Comparison of ENCODE assay signal across 8 cellular contexts in the genomic region with DNA sequence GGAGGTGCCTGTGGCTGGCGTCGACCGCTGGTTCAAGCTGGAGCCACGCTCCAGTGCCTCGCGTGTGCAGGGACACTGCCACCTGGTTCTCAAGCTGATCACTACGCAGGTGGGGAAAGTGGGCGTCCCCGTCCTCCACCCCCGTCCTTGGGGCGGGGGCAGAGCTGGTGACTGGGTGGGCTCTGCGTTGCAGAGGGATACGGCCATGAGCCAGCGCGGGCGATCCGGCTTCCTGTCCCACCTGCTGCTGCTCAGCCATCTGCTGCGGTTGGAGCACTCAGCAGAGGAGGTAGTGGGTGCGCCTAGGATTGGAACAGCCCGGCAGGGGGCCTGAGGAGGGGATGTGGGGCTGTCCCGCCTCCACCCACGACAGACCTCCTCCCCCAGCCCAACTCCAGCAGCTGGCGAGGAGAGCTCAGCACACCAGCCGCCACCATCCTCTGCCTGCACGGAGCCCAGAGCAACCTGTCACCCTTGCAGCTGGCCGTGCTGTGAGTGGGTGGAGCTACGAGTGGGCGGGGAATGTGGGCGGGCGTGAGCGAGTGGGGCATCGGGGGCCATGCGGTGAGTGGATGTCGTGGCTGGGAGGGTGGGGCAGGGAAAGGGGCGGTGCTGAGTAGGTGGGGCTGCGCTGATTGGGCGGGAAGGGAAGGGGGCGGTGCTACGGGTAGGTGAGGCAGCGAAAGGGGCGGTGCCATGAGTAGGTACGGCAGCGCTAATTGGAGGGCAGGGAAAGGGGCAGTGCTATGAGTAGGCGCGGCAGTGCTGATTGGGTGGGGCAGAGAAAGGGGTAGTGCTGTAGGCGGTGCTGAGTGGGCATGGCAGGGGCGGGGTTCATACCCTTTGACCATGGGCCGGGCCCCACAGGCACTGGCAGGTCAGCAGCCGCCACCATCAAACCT. TPM values are rescaled to one million over a fixed set of nuclear protein-coding genes. Genes with fewer than 3 reads are reported as not detected.
DNase-seq lines count a peak whose midpoint lies in the region; ATAC-seq, FAIRE-seq and TF ChIP-seq lines count a peak whose summit lies in the region.

No MANE protein-coding gene starts in this region.

- H3K27ac ChIP-seq in SJCRH30 (no peak overlapping the region), pancreas (no peak overlapping the region), tibial nerve (peak overlapping the region in 1 of 4 donors; percentile 34)

- H3K36me3 ChIP-seq in SJCRH30 (no peaks in the 10 kb centered on the region), pancreas (no peaks in the 10 kb centered on the region), tibial nerve (peaks cover 0 to 6% (median 0%) of the 10 kb centered on the region in 3 donors)

- CTCF ChIA-PET in GM10248 (lab: Yijun Ruan, JAX): interaction anchor here (0.6 to 3.0 kb wide), 11 partner anchors 9 to 363 kb away, joined by 3 to 16 read pairs (median 3); a partner anchor contains a TSS

- WGBS in pancreas, 2 donors: 3 to 4% methylated on average over 42 to 49 of the region's 49 CpGs
- WGBS in tibial nerve, 2 donors: 3 to 10% methylated on average over 40 to 49 of the region's 49 CpGs

- peak; percentile 80 for ATAC-seq in HG02610 (IDR thresholded peaks at IDR 0.05; ENCODE audit: unreplicated experiment)
- peak; percentile 92 to 95 (median 93) for ATAC-seq in pancreas

- FAIRE-seq in pancreas (lab: Jason Lieb, UNC): no peak

- TF ChIP-seq POLR2A in tibial nerve (IDR thresholded peaks at IDR 0.05): no peak

- POLR2A ChIA-PET in GM10248 (lab: Yijun Ruan, JAX): interaction anchor here (0.6 to 1.0 kb wide), 3 partner anchors 11 to 53 kb away, joined by 3 read pairs; no protein-coding TSS in a partner anchor

- intact Hi-C loops in pancreas (cut with DNase I): no loop called here

- H3K27me3 ChIP-seq in SJCRH30: 0 out of 2 replicates have a peak, but pooled peaks cover 2% of the 10 kb centered on the region
- no peaks in the 10 kb centered on the region for H3K27me3 ChIP-seq in pancreas
- H3K27me3 ChIP-seq in tibial nerve: peaks cover 0 to 19% of the 10 kb centered on the region in 2 donors

- peak; percentile 100 for DNase-seq in GM10248 (ENCODE audit: extremely low spot score)
- DNase-seq in NAMALWA (ENCODE audit: low spot score): peak; percentile 98
- DNase-seq in SJCRH30: peak; percentile 99
- peak; percentile 90 for DNase-seq in activated gamma-delta T cell treated with anti-CD3 and anti-CD28 coated beads, Interleukin-2, amount 50 U/mL, for 16 hours (ENCODE audit: low read depth)
- peak; percentile 98 for DNase-seq in glomerular visceral epithelial cell (ENCODE audit: extremely low spot score)
- peak; percentile 97 to 100 (median 100) for DNase-seq in pancreas
- peak; percentile 64 to 77 for DNase-seq in tibial nerve (ENCODE audit: low spot score in 2 of 2)

- TF ChIP-seq EP300 in tibial nerve (IDR thresholded peaks at IDR 0.05): no peak

- TF ChIP-seq CTCF in GM10248 (IDR thresholded peaks at IDR 0.05; ENCODE audit: control extremely low read depth, extremely low read depth, low read depth, missing control alignments) (no peak), pancreas (IDR thresholded peaks at IDR 0.05) (no peak), tibial nerve (IDR thresholded peaks at IDR 0.05) (peak in 1 of 5 experiments; percentile 13)

- H3K9me3 ChIP-seq in SJCRH30 (replicated peaks) (no peaks in the 10 kb centered on the region), pancreas (no peaks in the 10 kb centered on the region), tibial nerve (no peaks in the 10 kb centered on the region)

- peak overlapping the region; percentile 25; the same call in 1 of the 2 replicates for H3K4me3 ChIP-seq in SJCRH30
- H3K4me3 ChIP-seq in pancreas: peak overlapping the region in 3 of 4 donors; percentile 19 to 46 (median 31)
- peak overlapping the region in 2 of 4 donors; percentile 34 to 40 for H3K4me3 ChIP-seq in tibial nerve

- peaks cover 14% of the 10 kb centered on the region for H3K4me1 ChIP-seq in SJCRH30
- peaks cover 4 to 5% (median 5%) of the 10 kb centered on the region in 3 donors for H3K4me1 ChIP-seq in pancreas
- H3K4me1 ChIP-seq in tibial nerve: peaks cover 0 to 22% (median 12%) of the 10 kb centered on the region in 4 donors

RNA-seq across cellular contexts. Expression of a gene that starts 8.9 kb away (rescaled TPM):
- total RNA-seq in SJCRH30 (2014; rRNA removed; shearing (Covaris generic)): 48.3 and 50.5 TPM in 2 replicates
- total RNA-seq in pancreas: 10 to 100 TPM; 22.2 to 32.3 (median 29.4) TPM
- polyA plus RNA-seq in pancreas: 10 to 100 TPM; 34.1 to 40.9 TPM
- total RNA-seq in tibial nerve: 100 to 1,000 TPM in 3 of 4 donors, 10 to 100 TPM in 1; 72.2 to 122 (median 108) TPM

RNA-seq across cellular contexts. Expression of a gene that starts 9.0 kb away (rescaled TPM):
- 15.5 and 16.0 TPM in 2 replicates for total RNA-seq in SJCRH30 (2014; rRNA removed; shearing (Covaris generic))
- total RNA-seq in pancreas (10 to 100 TPM; 28.0 to 51.5 (median 36.2) TPM), tibial nerve (100 to 1,000 TPM in 1 of 4 donors, 10 to 100 TPM in 3; 51.1 to 117 (median 71.6) TPM)
- 10 to 100 TPM; 58.2 to 75.3 TPM for polyA plus RNA-seq in pancreas

RNA-seq across cellular contexts. Expression of a gene that starts 9.3 kb away (rescaled TPM):
- 0.13 and 0.34 TPM in 2 replicates for total RNA-seq in SJCRH30 (2014; rRNA removed; shearing (Covaris generic))
- 10 to 100 TPM in 3 of 6 donors, 1 to 10 TPM in 3; 2.1 to 13.1 (median 9.4) TPM for total RNA-seq in pancreas
- 100 to 1,000 TPM in 1 of 2 donors, 10 to 100 TPM in 1; 47.4 to 110 TPM for polyA plus RNA-seq in pancreas
- 1 to 10 TPM in 3 of 4 donors, under 1 TPM in 1; 0.66 to 2.7 (median 2.3) TPM for total RNA-seq in tibial nerve

RNA-seq across cellular contexts. Expression of a gene that starts 33.3 kb away (rescaled TPM):
- 163 and 181 TPM in 2 replicates for total RNA-seq in SJCRH30 (2014; rRNA removed; shearing (Covaris generic))
- total RNA-seq in pancreas (10 to 100 TPM; 30.0 to 57.9 (median 36.1) TPM), tibial nerve (100 to 1,000 TPM in 3 of 4 donors, 10 to 100 TPM in 1; 87.3 to 161 (median 111) TPM)
- polyA plus RNA-seq in pancreas: 10 to 100 TPM; 35.3 to 42.0 TPM
